23 cellular contexts compared by ENCODE assay signal in the genomic region with DNA sequence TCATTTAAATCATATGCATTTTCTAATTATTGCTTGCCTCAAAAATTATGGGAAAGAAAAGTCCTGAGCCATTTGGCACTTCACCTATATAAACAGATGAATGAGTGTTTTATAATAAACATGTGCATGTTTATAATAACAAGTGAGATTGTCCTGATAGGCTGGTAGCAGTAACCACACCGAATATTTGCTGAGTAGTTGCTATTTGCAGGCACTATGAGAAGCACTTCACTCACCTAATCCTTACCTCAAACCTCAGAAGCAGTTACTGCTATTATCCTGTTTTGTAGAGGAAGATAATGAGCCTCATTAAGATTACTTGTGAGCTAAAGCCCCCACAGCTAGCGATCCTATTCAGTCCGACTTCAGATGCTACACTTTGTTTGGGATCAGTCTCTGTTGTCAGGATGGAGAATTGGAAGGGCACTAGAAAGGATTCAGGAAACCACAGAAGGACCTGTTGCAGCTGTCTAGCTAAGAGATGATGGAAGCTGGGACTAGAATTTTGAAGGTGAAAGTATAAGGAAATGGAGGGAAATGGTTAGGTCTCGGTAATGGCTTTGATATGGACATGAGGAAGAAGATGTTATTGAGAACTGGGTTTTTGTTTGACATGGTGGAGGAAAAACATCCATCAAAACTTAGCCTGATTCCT. TPM values are rescaled to one million over a fixed set of nuclear protein-coding genes. Genes with fewer than 3 reads are reported as not detected.
DNase-seq lines count a peak whose midpoint lies in the region; ATAC-seq and TF ChIP-seq lines count a peak whose summit lies in the region.
"Had no signal": no experiment of that assay in that cellular context is flagged by ENCODE, and none has a peak within 500 bp of the region (broad histone marks: within the 10 kb centered on the region; RNA-seq: fewer than 3 reads in every experiment).

No MANE protein-coding gene starts in this region.

- H3K27ac Mint-ChIP-seq in neural progenitor cell: no peak overlapping the region
- no peak overlapping the region for H3K27ac Mint-ChIP-seq in activated naive CD4-positive, alpha-beta T cell treated with anti-CD3 and anti-CD28 coated beads, Interleukin-2, amount 50 U/mL, for 72 hours
- H3K27ac Mint-ChIP-seq: CD4-positive, alpha-beta memory T cell; T-cell had no signal

- no peak overlapping the region for H2AFZ ChIP-seq in neural progenitor cell (replicated peaks)

- TF ChIP-seq POLR2A in upper lobe of left lung (IDR thresholded peaks at IDR 0.05): no peak

- ATAC-seq in activated naive CD4-positive, alpha-beta T cell treated with anti-CD3 and anti-CD28 coated beads, Interleukin-2, amount 50 U/mL, for 72 hours: no peak
- ATAC-seq in foreskin keratinocyte: no peak
- no peak for ATAC-seq in upper lobe of left lung (ENCODE audit: low FRiP score in 2 of 2)
- ATAC-seq: heart left ventricle, T-cell had no signal

- TF ChIP-seq EP300 in upper lobe of left lung (IDR thresholded peaks at IDR 0.05): no peak

- H3K27me3 ChIP-seq in neural progenitor cell: no peaks in the 10 kb centered on the region
- H3K27me3 ChIP-seq in foreskin keratinocyte: no peaks in the 10 kb centered on the region
- no peaks in the 10 kb centered on the region for H3K27me3 ChIP-seq in upper lobe of left lung
- H3K27me3 ChIP-seq: heart left ventricle, neutrophil, SJSA1, transverse colon had no signal

- H3K4me2 ChIP-seq in neural progenitor cell: peak overlapping the region; percentile 67

- H3K9ac ChIP-seq in neural progenitor cell: no peak overlapping the region

- peaks cover 6% of the 10 kb centered on the region for H3K9me3 Mint-ChIP-seq in neural progenitor cell
- peaks cover 4 to 10% of the 10 kb centered on the region in 2 donors for H3K9me3 Mint-ChIP-seq in activated naive CD4-positive, alpha-beta T cell treated with anti-CD3 and anti-CD28 coated beads, Interleukin-2, amount 50 U/mL, for 72 hours

- no peaks in the 10 kb centered on the region for H4K20me1 ChIP-seq in neural progenitor cell (ENCODE audit: low read depth)

- no peak overlapping the region for H3K4me3 Mint-ChIP-seq in neural progenitor cell
- H3K4me3 Mint-ChIP-seq: CD4-positive, alpha-beta memory T cell; T-cell had no signal

- no peak for TF ChIP-seq CTCF in neural progenitor cell (IDR thresholded peaks at IDR 0.05)
- TF ChIP-seq CTCF in foreskin keratinocyte (conservative IDR thresholded peaks at IDR 0.05): no peak
- no peak for TF ChIP-seq CTCF in upper lobe of left lung (IDR thresholded peaks at IDR 0.05)

- H3K9me3 ChIP-seq in neural progenitor cell (ENCODE audit: low read depth) (no peaks in the 10 kb centered on the region), upper lobe of left lung (peaks cover 0 to 5% (median 0%) of the 10 kb centered on the region in 4 donors)
- H3K9me3 ChIP-seq: neutrophil, SJSA1, transverse colon had no signal

- peaks cover 23% of the 10 kb centered on the region for H3K4me1 ChIP-seq in neural progenitor cell
- no peaks in the 10 kb centered on the region for H3K4me1 ChIP-seq in foreskin keratinocyte
- peaks cover 0 to 7% (median 1%) of the 10 kb centered on the region in 4 donors for H3K4me1 ChIP-seq in upper lobe of left lung
- H3K4me1 ChIP-seq: heart left ventricle, SJSA1, transverse colon had no signal

- DNase-seq in DMS53 (lab: John Stamatoyannopoulos, UW) (peak; percentile 40), DMS53 treated with DMSO at 0.1 percent for 48 hours (lab: John Stamatoyannopoulos, UW; ENCODE audit: unreplicated experiment) (no peak), NCI-H1105 (lab: John Stamatoyannopoulos, UW) (peak; percentile 57), NCI-H510A (lab: John Stamatoyannopoulos, UW) (peak; percentile 7), neural progenitor cell (ENCODE audit: low spot score) (peak; percentile 82), foreskin keratinocyte (no peak), upper lobe of left lung (no peak)
- no peak for DNase-seq in activated naive CD4-positive, alpha-beta T cell treated with anti-CD3 and anti-CD28 coated beads, Interleukin-2, amount 50 U/mL, for 72 hours (ENCODE audit: low spot score in 2 of 2)
- DNase-seq: activated CD4-positive, alpha-beta T cell treated with anti-CD3 and anti-CD28 coated beads for 1 hour; activated effector memory CD4-positive, alpha-beta T cell treated with anti-CD3 and anti-CD28 coated beads, Interleukin-2, amount 50 U/mL, for 16 hours; CD4-positive, alpha-beta memory T cell; cerebellar nuclear complex; DMS153; GF-D8; GOT3; heart left ventricle; T-cell; transverse colon had no signal

- no peaks in the 10 kb centered on the region for H3K4me1 Mint-ChIP-seq in neural progenitor cell
- H3K4me1 Mint-ChIP-seq: CD4-positive, alpha-beta memory T cell; T-cell had no signal

- H3K4me3 ChIP-seq in neural progenitor cell (no peak overlapping the region), upper lobe of left lung (no peak overlapping the region)
- H3K4me3 ChIP-seq: heart left ventricle, SJSA1, skin epidermis, transverse colon had no signal

- H3K36me3 Mint-ChIP-seq in neural progenitor cell: no peaks in the 10 kb centered on the region
- peaks cover 0 to 4% of the 10 kb centered on the region in 2 donors for H3K36me3 Mint-ChIP-seq in activated naive CD4-positive, alpha-beta T cell treated with anti-CD3 and anti-CD28 coated beads, Interleukin-2, amount 50 U/mL, for 72 hours
- H3K36me3 Mint-ChIP-seq: CD4-positive, alpha-beta memory T cell; T-cell had no signal

- H3K36me3 ChIP-seq in neural progenitor cell: no peaks in the 10 kb centered on the region
- H3K36me3 ChIP-seq in upper lobe of left lung: no peaks in the 10 kb centered on the region
- H3K36me3 ChIP-seq: heart left ventricle, neutrophil, SJSA1, transverse colon had no signal

- 50 to 51% methylated on average over 4 of the region's 4 CpGs for WGBS in upper lobe of left lung, 2 donors

- peak overlapping the region; percentile 50 for H3K27ac ChIP-seq in neural progenitor cell
- no peak overlapping the region for H3K27ac ChIP-seq in foreskin keratinocyte
- H3K27ac ChIP-seq in upper lobe of left lung: no peak overlapping the region
- H3K27ac ChIP-seq: 22Rv1, epithelial cell of prostate, heart left ventricle, neutrophil, SJSA1, skin epidermis, transverse colon had no signal

- H3K27me3 Mint-ChIP-seq in neural progenitor cell (ENCODE audit: insufficient read depth, low read depth): peaks cover 3% of the 10 kb centered on the region

- H3K79me2 ChIP-seq in neural progenitor cell (ENCODE audit: low read depth): no peaks in the 10 kb centered on the region

- H3F3A ChIP-seq in neural progenitor cell (ENCODE audit: low read depth): peaks cover 28% of the 10 kb centered on the region

RNA-seq across cellular contexts. Expression of a gene that starts 28.4 kb away (rescaled TPM):
- total RNA-seq in neural progenitor cell (ENCODE audit: low replicate concordance) (40.6 and 48.4 TPM in 2 replicates), foreskin keratinocyte (9.6 and 11.2 TPM in 2 replicates), upper lobe of left lung (10 to 100 TPM; 33.0 to 72.9 (median 62.4) TPM)
- under 1 TPM in 1 of 2 donors, not detected in 1; 0.39 TPM for total RNA-seq in activated naive CD4-positive, alpha-beta T cell treated with anti-CD3 and anti-CD28 coated beads, Interleukin-2, amount 50 U/mL, for 72 hours
- 1.3 TPM in 2 replicates for polyA plus RNA-seq in foreskin keratinocyte
- polyA plus RNA-seq: CD4-positive, alpha-beta memory T cell had no signal

Comparison
In these comparisons a context has a peak if more than half of its experiments do, and no peak if none do; other contexts are left out.
1. DNase-seq: peak in DMS53 (single experiment), NCI-H1105 (single experiment), NCI-H510A (single experiment) and neural progenitor cell (single experiment); none in DMS53 treated with DMSO at 0.1 percent for 48 hours (single experiment), activated naive CD4-positive, alpha-beta T cell treated with anti-CD3 and anti-CD28 coated beads, Interleukin-2, amount 50 U/mL, for 72 hours (0 of 2), foreskin keratinocyte (0 of 2) and upper lobe of left lung (0 of 2).